Comparison of ENCODE assay signal across 1 cellular context in the genomic region with DNA sequence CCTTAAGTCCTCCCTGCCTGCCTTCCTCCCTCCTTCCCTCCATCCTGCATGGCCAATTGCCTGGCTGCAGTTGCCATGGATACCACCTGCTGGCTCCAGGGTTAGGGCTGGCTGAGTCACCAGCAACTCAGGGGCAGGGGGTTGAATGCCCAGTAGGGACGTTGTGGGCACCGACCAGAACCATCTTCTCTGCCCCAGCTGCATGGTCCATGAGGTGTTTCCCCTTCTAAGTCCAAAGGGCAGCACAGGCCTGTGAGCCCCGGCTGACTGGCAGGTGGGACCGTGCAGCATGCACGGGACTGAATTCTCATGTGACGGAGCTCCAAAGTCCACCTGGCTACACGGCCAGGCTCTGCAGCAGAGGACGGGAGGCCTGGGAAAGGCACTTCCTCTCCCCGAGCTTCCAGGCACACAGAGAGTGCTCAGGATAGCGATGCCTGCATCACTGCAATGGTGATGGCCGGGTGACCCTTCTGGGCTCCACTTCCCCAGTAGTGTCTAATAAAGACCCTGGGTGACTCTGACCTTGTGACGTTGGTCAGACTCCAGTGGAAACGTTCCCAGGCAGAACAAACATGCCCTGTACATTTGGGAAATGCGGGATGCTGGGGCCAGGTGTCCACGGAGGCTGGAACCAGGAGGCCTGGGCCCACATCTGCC.
TF ChIP-seq lines count a peak whose summit lies in the region.

No MANE protein-coding gene starts in this region.

TF ChIP-seq in HepG2, 621 proteins besides CTCF, POLR2A, EP300 and RAD21 (continued from another document and continues in another):
- peak; percentile 85 for TF ChIP-seq SKIL (CRISPR knock-in tag; IDR thresholded peaks at IDR 0.05; ENCODE audit: borderline replicate concordance)
- TF ChIP-seq NFIB (CRISPR knock-in tag; IDR thresholded peaks at IDR 0.05; ENCODE audit: borderline replicate concordance): peak; percentile 92; the same call in 1 of the 2 replicates
- peak; percentile 83 for TF ChIP-seq THAP11 (CRISPR knock-in tag; IDR thresholded peaks at IDR 0.05)
- TF ChIP-seq ZKSCAN5 (CRISPR knock-in tag; IDR thresholded peaks at IDR 0.05): 0 out of 2 replicates have a peak, but pooled peaks have one; percentile 48
- TF ChIP-seq MTF2 (CRISPR knock-in tag; IDR thresholded peaks at IDR 0.05; ENCODE audit: borderline replicate concordance): no peak
- TF ChIP-seq MAFF (IDR thresholded peaks at IDR 0.05; ENCODE audit: low read depth, low read length): no peak
- no peak for TF ChIP-seq SMARCE1 (IDR thresholded peaks at IDR 0.05; ENCODE audit: borderline replicate concordance)
- 0 out of 2 replicates have a peak, but pooled peaks have one; percentile 46 for TF ChIP-seq ZNF570 (CRISPR knock-in tag; IDR thresholded peaks at IDR 0.05; ENCODE audit: borderline replicate concordance)
- TF ChIP-seq ZNF746 (CRISPR knock-in tag; IDR thresholded peaks at IDR 0.05): peak; percentile 82; the same call in 1 of the 2 replicates
- TF ChIP-seq, protein P1, sequence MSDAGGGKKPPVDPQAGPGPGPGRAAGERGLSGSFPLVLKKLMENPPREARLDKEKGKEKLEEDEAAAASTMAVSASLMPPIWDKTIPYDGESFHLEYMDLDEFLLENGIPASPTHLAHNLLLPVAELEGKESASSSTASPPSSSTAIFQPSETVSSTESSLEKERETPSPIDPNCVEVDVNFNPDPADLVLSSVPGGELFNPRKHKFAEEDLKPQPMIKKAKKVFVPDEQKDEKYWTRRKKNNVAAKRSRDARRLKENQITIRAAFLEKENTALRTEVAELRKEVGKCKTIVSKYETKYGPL (CRISPR knock-in tag; IDR thresholded peaks at IDR 0.05): no peak
- peak; percentile 62; the same call in 1 of the 2 replicates for TF ChIP-seq ZSCAN20 (CRISPR knock-in tag; IDR thresholded peaks at IDR 0.05; ENCODE audit: borderline replicate concordance)
- TF ChIP-seq, protein P2, sequence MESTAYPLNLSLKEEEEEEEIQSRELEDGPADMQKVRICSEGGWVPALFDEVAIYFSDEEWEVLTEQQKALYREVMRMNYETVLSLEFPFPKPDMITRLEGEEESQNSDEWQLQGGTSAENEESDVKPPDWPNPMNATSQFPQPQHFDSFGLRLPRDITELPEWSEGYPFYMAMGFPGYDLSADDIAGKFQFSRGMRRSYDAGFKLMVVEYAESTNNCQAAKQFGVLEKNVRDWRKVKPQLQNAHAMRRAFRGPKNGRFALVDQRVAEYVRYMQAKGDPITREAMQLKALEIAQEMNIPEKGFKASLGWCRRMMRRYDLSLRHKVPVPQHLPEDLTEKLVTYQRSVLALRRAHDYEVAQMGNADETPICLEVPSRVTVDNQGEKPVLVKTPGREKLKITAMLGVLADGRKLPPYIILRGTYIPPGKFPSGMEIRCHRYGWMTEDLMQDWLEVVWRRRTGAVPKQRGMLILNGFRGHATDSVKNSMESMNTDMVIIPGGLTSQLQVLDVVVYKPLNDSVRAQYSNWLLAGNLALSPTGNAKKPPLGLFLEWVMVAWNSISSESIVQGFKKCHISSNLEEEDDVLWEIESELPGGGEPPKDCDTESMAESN (CRISPR knock-in tag; conservative IDR thresholded peaks at IDR 0.05): peak; percentile 85; the same call in 1 of the 2 replicates
- peak; percentile 97 for TF ChIP-seq BORCS8-MEF2B (CRISPR knock-in tag; IDR thresholded peaks at IDR 0.05)
- no peak for TF ChIP-seq ZNF703 (CRISPR knock-in tag; IDR thresholded peaks at IDR 0.05; ENCODE audit: borderline replicate concordance)
- TF ChIP-seq ZNF678 (CRISPR knock-in tag; IDR thresholded peaks at IDR 0.05): no peak
- TF ChIP-seq, protein P3, sequence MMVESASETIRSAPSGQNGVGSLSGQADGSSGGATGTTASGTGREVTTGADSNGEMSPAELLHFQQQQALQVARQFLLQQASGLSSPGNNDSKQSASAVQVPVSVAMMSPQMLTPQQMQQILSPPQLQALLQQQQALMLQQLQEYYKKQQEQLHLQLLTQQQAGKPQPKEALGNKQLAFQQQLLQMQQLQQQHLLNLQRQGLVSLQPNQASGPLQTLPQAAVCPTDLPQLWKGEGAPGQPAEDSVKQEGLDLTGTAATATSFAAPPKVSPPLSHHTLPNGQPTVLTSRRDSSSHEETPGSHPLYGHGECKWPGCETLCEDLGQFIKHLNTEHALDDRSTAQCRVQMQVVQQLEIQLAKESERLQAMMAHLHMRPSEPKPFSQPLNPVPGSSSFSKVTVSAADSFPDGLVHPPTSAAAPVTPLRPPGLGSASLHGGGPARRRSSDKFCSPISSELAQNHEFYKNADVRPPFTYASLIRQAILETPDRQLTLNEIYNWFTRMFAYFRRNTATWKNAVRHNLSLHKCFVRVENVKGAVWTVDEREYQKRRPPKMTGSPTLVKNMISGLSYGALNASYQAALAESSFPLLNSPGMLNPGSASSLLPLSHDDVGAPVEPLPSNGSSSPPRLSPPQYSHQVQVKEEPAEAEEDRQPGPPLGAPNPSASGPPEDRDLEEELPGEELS (CRISPR knock-in tag; IDR thresholded peaks at IDR 0.05): peak; percentile 81
- TF ChIP-seq JUND (CRISPR knock-in tag; IDR thresholded peaks at IDR 0.05): peak; percentile 87; the same call in 1 of the 2 replicates
- TF ChIP-seq ZNF407 (CRISPR knock-in tag; IDR thresholded peaks at IDR 0.05; ENCODE audit: not compliant biosample characterization): no peak
- TF ChIP-seq ZNF362 (CRISPR knock-in tag; IDR thresholded peaks at IDR 0.05; ENCODE audit: borderline replicate concordance): peak; percentile 57; the same call in 1 of the 2 replicates
- TF ChIP-seq TBX3 (IDR thresholded peaks at IDR 0.05; ENCODE audit: borderline replicate concordance): 0 out of 2 replicates have a peak, but pooled peaks have one; percentile 47
- TF ChIP-seq ZMAT3 (CRISPR knock-in tag; conservative IDR thresholded peaks at IDR 0.05): peak; percentile 97
- TF ChIP-seq ZNF333 (CRISPR knock-in tag; IDR thresholded peaks at IDR 0.05; ENCODE audit: borderline replicate concordance): no peak
- TF ChIP-seq ESRRA (CRISPR knock-in tag; IDR thresholded peaks at IDR 0.05; ENCODE audit: low read depth): peak; percentile 96
- TF ChIP-seq ONECUT2 (CRISPR knock-in tag; IDR thresholded peaks at IDR 0.05): peak; percentile 66
- TF ChIP-seq BCL6 (CRISPR knock-in tag; IDR thresholded peaks at IDR 0.05): peak; percentile 83
- no peak for TF ChIP-seq FOSL1 (CRISPR knock-in tag; IDR thresholded peaks at IDR 0.05; ENCODE audit: borderline replicate concordance)
- TF ChIP-seq SNAPC4 (CRISPR knock-in tag; IDR thresholded peaks at IDR 0.05): no peak
- TF ChIP-seq, protein P4, sequence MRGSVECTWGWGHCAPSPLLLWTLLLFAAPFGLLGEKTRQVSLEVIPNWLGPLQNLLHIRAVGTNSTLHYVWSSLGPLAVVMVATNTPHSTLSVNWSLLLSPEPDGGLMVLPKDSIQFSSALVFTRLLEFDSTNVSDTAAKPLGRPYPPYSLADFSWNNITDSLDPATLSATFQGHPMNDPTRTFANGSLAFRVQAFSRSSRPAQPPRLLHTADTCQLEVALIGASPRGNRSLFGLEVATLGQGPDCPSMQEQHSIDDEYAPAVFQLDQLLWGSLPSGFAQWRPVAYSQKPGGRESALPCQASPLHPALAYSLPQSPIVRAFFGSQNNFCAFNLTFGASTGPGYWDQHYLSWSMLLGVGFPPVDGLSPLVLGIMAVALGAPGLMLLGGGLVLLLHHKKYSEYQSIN (CRISPR knock-in tag; IDR thresholded peaks at IDR 0.05; ENCODE audit: borderline replicate concordance): no peak
- TF ChIP-seq ZSCAN21 (CRISPR knock-in tag; IDR thresholded peaks at IDR 0.05; ENCODE audit: borderline replicate concordance): peak; percentile 96; the same call in 1 of the 2 replicates
